Comparison of ENCODE assay signal across 15 cellular contexts in genomic region chr4:16759781-16760459, GRCh38.
"Had no signal": no experiment of that assay in that cellular context is flagged by ENCODE, and none has a peak within 500 bp of the region (broad histone marks: within the 10 kb centered on the region; RNA-seq: fewer than 3 reads in every experiment).

No MANE protein-coding gene starts in this region.

- H3K27ac Mint-ChIP-seq: activated CD4-positive, alpha-beta memory T cell treated with anti-CD3 and anti-CD28 coated beads, Interleukin-2, amount 10 ng/mL, durations not matched to agents 7 days and 5 days; activated CD4-positive, alpha-beta T cell treated with anti-CD3 and anti-CD28 coated beads for 36 hours; activated naive CD8-positive, alpha-beta T cell treated with anti-CD3 and anti-CD28 coated beads for 36 hours; natural killer cell treated with Interleukin-12 subunit alpha and Interleukin-12 subunit beta and Interleukin-15 and Interleukin-18, amount 100 ng/mL, for 72 hours; stimulated activated effector memory CD8-positive, alpha-beta T cell treated with anti-CD3 and anti-CD28 coated beads, Interleukin-12 subunit alpha, Interleukin-12 subunit beta, amount 100 ng/mL, for 72 hours; T-cell had no signal

- H3K4me3 Mint-ChIP-seq: activated CD4-positive, alpha-beta memory T cell treated with anti-CD3 and anti-CD28 coated beads, Interleukin-2, amount 10 ng/mL, durations not matched to agents 7 days and 5 days; activated CD4-positive, alpha-beta T cell treated with anti-CD3 and anti-CD28 coated beads for 36 hours; activated naive CD8-positive, alpha-beta T cell treated with anti-CD3 and anti-CD28 coated beads for 36 hours; activated T-cell treated with anti-CD3 and anti-CD28 coated beads, Interleukin-2, amount 50 U/mL, for 4 hours; natural killer cell treated with Interleukin-12 subunit alpha and Interleukin-12 subunit beta and Interleukin-15 and Interleukin-18, amount 100 ng/mL, for 72 hours; stimulated activated effector memory CD8-positive, alpha-beta T cell treated with anti-CD3 and anti-CD28 coated beads, Interleukin-12 subunit alpha, Interleukin-12 subunit beta, amount 100 ng/mL, for 72 hours; T-cell had no signal

- H3K36me3 Mint-ChIP-seq: activated naive CD8-positive, alpha-beta T cell treated with anti-CD3 and anti-CD28 coated beads for 36 hours; natural killer cell treated with Interleukin-12 subunit alpha and Interleukin-12 subunit beta and Interleukin-15 and Interleukin-18, amount 100 ng/mL, for 72 hours; stimulated activated effector memory CD8-positive, alpha-beta T cell treated with anti-CD3 and anti-CD28 coated beads, Interleukin-12 subunit alpha, Interleukin-12 subunit beta, amount 100 ng/mL, for 72 hours; T-cell had no signal

- H3K9me3 Mint-ChIP-seq: activated CD4-positive, alpha-beta memory T cell treated with anti-CD3 and anti-CD28 coated beads, Interleukin-2, amount 10 ng/mL, durations not matched to agents 7 days and 5 days; activated naive CD8-positive, alpha-beta T cell treated with anti-CD3 and anti-CD28 coated beads for 36 hours; activated T-cell treated with anti-CD3 and anti-CD28 coated beads, Interleukin-2, amount 50 U/mL, for 4 hours; natural killer cell treated with Interleukin-12 subunit alpha and Interleukin-12 subunit beta and Interleukin-15 and Interleukin-18, amount 100 ng/mL, for 72 hours; stimulated activated effector memory CD8-positive, alpha-beta T cell treated with anti-CD3 and anti-CD28 coated beads, Interleukin-12 subunit alpha, Interleukin-12 subunit beta, amount 100 ng/mL, for 72 hours; T-cell had no signal

- H3K27me3 Mint-ChIP-seq: activated CD4-positive, alpha-beta memory T cell treated with anti-CD3 and anti-CD28 coated beads, Interleukin-2, amount 10 ng/mL, durations not matched to agents 7 days and 5 days; activated naive CD8-positive, alpha-beta T cell treated with anti-CD3 and anti-CD28 coated beads for 36 hours; natural killer cell treated with Interleukin-12 subunit alpha and Interleukin-12 subunit beta and Interleukin-15 and Interleukin-18, amount 100 ng/mL, for 72 hours had no signal

- DNase-seq: activated CD4-positive, alpha-beta memory T cell treated with anti-CD3 and anti-CD28 coated beads, Interleukin-2, amount 10 ng/mL, durations not matched to agents 7 days and 5 days; activated CD4-positive, alpha-beta T cell treated with anti-CD3 and anti-CD28 coated beads for 36 hours; activated effector memory CD4-positive, alpha-beta T cell treated with anti-CD3 and anti-CD28 coated beads, Interleukin-2, amount 50 U/mL, for 16 hours; activated naive CD8-positive, alpha-beta T cell treated with anti-CD3 and anti-CD28 coated beads for 36 hours; activated T-cell treated with anti-CD3 and anti-CD28 coated beads, Interleukin-2, amount 50 U/mL, for 4 hours; islet precursor cell; mesendoderm; psoas muscle; stimulated activated CD4-positive, alpha-beta T cell treated with anti-CD3 and anti-CD28 coated beads, Interleukin-12 subunit alpha, Interleukin-12 subunit beta, amount 100 ng/mL, for 4 hours; stimulated activated CD4-positive, alpha-beta T cell treated with anti-CD3 and anti-CD28 coated beads, Interleukin-2, amount 100 ng/mL, for 24 hours; T-cell; T1000; WERI-Rb-1 had no signal

- H3K4me1 Mint-ChIP-seq: activated CD4-positive, alpha-beta memory T cell treated with anti-CD3 and anti-CD28 coated beads, Interleukin-2, amount 10 ng/mL, durations not matched to agents 7 days and 5 days; activated CD4-positive, alpha-beta T cell treated with anti-CD3 and anti-CD28 coated beads for 36 hours; activated naive CD8-positive, alpha-beta T cell treated with anti-CD3 and anti-CD28 coated beads for 36 hours; stimulated activated effector memory CD8-positive, alpha-beta T cell treated with anti-CD3 and anti-CD28 coated beads, Interleukin-12 subunit alpha, Interleukin-12 subunit beta, amount 100 ng/mL, for 72 hours; T-cell had no signal

- ATAC-seq: activated CD4-positive, alpha-beta T cell treated with anti-CD3 and anti-CD28 coated beads for 36 hours; activated T-cell treated with anti-CD3 and anti-CD28 coated beads, Interleukin-2, amount 50 U/mL, for 4 hours; natural killer cell treated with Interleukin-12 subunit alpha and Interleukin-12 subunit beta and Interleukin-15 and Interleukin-18, amount 100 ng/mL, for 72 hours; psoas muscle; stimulated activated effector memory CD8-positive, alpha-beta T cell treated with anti-CD3 and anti-CD28 coated beads, Interleukin-12 subunit alpha, Interleukin-12 subunit beta, amount 100 ng/mL, for 72 hours; T-cell had no signal
